Comparison of ENCODE assay signal across 1 cellular context in genomic region chr20:37406010-37406998, GRCh38.
TF ChIP-seq lines count a peak whose summit lies in the region.

No MANE protein-coding gene starts in this region.

TF ChIP-seq in WTC11, 78 proteins besides CTCF, POLR2A, EP300 and RAD21 (continued from another document and continues in another):
- TF ChIP-seq, protein P1, sequence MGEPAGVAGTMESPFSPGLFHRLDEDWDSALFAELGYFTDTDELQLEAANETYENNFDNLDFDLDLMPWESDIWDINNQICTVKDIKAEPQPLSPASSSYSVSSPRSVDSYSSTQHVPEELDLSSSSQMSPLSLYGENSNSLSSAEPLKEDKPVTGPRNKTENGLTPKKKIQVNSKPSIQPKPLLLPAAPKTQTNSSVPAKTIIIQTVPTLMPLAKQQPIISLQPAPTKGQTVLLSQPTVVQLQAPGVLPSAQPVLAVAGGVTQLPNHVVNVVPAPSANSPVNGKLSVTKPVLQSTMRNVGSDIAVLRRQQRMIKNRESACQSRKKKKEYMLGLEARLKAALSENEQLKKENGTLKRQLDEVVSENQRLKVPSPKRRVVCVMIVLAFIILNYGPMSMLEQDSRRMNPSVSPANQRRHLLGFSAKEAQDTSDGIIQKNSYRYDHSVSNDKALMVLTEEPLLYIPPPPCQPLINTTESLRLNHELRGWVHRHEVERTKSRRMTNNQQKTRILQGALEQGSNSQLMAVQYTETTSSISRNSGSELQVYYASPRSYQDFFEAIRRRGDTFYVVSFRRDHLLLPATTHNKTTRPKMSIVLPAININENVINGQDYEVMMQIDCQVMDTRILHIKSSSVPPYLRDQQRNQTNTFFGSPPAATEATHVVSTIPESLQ (CRISPR knock-in tag; IDR thresholded peaks at IDR 0.05), result no peak
- TF ChIP-seq ZNF416 (CRISPR knock-in tag; IDR thresholded peaks at IDR 0.05) (no peak), PRDM15 (CRISPR knock-in tag; IDR thresholded peaks at IDR 0.05) (no peak), ZNF219 (CRISPR knock-in tag; IDR thresholded peaks at IDR 0.05; ENCODE audit: borderline replicate concordance) (no peak), SMAD4 (CRISPR knock-in tag; IDR thresholded peaks at IDR 0.05) (no peak), MLX (CRISPR knock-in tag; IDR thresholded peaks at IDR 0.05) (no peak), OVOL2 (CRISPR knock-in tag; IDR thresholded peaks at IDR 0.05; ENCODE audit: borderline replicate concordance) (no peak), ETV6 (CRISPR knock-in tag; IDR thresholded peaks at IDR 0.05) (peak; percentile 79; the same call in 1 of the 2 replicates), GTF2I (CRISPR knock-in tag; conservative IDR thresholded peaks at IDR 0.05) (no peak), SOX15 (CRISPR knock-in tag; IDR thresholded peaks at IDR 0.05) (no peak), ATF1 (CRISPR knock-in tag; IDR thresholded peaks at IDR 0.05) (no peak), NR2C2 (CRISPR knock-in tag; IDR thresholded peaks at IDR 0.05) (no peak), TCF7 (CRISPR knock-in tag; IDR thresholded peaks at IDR 0.05; ENCODE audit: low read depth) (0 out of 2 replicates have a peak, but pooled peaks have one; percentile 76), KAT7 (CRISPR knock-in tag; IDR thresholded peaks at IDR 0.05; ENCODE audit: borderline replicate concordance) (no peak), ESRRA (CRISPR knock-in tag; IDR thresholded peaks at IDR 0.05; ENCODE audit: borderline replicate concordance) (0 out of 2 replicates have a peak, but pooled peaks have one; percentile 69), JAZF1 (CRISPR knock-in tag; IDR thresholded peaks at IDR 0.05) (no peak), E2F5 (CRISPR knock-in tag; IDR thresholded peaks at IDR 0.05) (peak; percentile 78; the same call in 1 of the 2 replicates), ZNF138 (CRISPR knock-in tag; conservative IDR thresholded peaks at IDR 0.05) (no peak), NR3C1 (CRISPR knock-in tag; conservative IDR thresholded peaks at IDR 0.05; ENCODE audit: low read depth) (no peak), CREB1 (CRISPR knock-in tag; IDR thresholded peaks at IDR 0.05) (no peak), RELA (CRISPR knock-in tag; IDR thresholded peaks at IDR 0.05; ENCODE audit: borderline replicate concordance) (peak; percentile 94; the same call in 1 of the 2 replicates)
- TF ChIP-seq, protein P2, sequence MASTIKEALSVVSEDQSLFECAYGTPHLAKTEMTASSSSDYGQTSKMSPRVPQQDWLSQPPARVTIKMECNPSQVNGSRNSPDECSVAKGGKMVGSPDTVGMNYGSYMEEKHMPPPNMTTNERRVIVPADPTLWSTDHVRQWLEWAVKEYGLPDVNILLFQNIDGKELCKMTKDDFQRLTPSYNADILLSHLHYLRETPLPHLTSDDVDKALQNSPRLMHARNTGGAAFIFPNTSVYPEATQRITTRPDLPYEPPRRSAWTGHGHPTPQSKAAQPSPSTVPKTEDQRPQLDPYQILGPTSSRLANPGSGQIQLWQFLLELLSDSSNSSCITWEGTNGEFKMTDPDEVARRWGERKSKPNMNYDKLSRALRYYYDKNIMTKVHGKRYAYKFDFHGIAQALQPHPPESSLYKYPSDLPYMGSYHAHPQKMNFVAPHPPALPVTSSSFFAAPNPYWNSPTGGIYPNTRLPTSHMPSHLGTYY (CRISPR knock-in tag; IDR thresholded peaks at IDR 0.05), result no peak
- TF ChIP-seq, protein P3, sequence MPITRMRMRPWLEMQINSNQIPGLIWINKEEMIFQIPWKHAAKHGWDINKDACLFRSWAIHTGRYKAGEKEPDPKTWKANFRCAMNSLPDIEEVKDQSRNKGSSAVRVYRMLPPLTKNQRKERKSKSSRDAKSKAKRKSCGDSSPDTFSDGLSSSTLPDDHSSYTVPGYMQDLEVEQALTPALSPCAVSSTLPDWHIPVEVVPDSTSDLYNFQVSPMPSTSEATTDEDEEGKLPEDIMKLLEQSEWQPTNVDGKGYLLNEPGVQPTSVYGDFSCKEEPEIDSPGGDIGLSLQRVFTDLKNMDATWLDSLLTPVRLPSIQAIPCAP (CRISPR knock-in tag; IDR thresholded peaks at IDR 0.05), result peak; percentile 87; the same call in 1 of the 2 replicates
- TF ChIP-seq, protein P4, sequence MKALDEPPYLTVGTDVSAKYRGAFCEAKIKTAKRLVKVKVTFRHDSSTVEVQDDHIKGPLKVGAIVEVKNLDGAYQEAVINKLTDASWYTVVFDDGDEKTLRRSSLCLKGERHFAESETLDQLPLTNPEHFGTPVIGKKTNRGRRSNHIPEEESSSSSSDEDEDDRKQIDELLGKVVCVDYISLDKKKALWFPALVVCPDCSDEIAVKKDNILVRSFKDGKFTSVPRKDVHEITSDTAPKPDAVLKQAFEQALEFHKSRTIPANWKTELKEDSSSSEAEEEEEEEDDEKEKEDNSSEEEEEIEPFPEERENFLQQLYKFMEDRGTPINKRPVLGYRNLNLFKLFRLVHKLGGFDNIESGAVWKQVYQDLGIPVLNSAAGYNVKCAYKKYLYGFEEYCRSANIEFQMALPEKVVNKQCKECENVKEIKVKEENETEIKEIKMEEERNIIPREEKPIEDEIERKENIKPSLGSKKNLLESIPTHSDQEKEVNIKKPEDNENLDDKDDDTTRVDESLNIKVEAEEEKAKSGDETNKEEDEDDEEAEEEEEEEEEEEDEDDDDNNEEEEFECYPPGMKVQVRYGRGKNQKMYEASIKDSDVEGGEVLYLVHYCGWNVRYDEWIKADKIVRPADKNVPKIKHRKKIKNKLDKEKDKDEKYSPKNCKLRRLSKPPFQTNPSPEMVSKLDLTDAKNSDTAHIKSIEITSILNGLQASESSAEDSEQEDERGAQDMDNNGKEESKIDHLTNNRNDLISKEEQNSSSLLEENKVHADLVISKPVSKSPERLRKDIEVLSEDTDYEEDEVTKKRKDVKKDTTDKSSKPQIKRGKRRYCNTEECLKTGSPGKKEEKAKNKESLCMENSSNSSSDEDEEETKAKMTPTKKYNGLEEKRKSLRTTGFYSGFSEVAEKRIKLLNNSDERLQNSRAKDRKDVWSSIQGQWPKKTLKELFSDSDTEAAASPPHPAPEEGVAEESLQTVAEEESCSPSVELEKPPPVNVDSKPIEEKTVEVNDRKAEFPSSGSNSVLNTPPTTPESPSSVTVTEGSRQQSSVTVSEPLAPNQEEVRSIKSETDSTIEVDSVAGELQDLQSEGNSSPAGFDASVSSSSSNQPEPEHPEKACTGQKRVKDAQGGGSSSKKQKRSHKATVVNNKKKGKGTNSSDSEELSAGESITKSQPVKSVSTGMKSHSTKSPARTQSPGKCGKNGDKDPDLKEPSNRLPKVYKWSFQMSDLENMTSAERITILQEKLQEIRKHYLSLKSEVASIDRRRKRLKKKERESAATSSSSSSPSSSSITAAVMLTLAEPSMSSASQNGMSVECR (CRISPR knock-in tag; IDR thresholded peaks at IDR 0.05; ENCODE audit: borderline replicate concordance), result no peak
- TF ChIP-seq, protein P5, sequence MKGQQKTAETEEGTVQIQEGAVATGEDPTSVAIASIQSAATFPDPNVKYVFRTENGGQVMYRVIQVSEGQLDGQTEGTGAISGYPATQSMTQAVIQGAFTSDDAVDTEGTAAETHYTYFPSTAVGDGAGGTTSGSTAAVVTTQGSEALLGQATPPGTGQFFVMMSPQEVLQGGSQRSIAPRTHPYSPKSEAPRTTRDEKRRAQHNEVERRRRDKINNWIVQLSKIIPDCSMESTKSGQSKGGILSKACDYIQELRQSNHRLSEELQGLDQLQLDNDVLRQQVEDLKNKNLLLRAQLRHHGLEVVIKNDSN (CRISPR knock-in tag; IDR thresholded peaks at IDR 0.05), result no peak
- TF ChIP-seq, protein P6, sequence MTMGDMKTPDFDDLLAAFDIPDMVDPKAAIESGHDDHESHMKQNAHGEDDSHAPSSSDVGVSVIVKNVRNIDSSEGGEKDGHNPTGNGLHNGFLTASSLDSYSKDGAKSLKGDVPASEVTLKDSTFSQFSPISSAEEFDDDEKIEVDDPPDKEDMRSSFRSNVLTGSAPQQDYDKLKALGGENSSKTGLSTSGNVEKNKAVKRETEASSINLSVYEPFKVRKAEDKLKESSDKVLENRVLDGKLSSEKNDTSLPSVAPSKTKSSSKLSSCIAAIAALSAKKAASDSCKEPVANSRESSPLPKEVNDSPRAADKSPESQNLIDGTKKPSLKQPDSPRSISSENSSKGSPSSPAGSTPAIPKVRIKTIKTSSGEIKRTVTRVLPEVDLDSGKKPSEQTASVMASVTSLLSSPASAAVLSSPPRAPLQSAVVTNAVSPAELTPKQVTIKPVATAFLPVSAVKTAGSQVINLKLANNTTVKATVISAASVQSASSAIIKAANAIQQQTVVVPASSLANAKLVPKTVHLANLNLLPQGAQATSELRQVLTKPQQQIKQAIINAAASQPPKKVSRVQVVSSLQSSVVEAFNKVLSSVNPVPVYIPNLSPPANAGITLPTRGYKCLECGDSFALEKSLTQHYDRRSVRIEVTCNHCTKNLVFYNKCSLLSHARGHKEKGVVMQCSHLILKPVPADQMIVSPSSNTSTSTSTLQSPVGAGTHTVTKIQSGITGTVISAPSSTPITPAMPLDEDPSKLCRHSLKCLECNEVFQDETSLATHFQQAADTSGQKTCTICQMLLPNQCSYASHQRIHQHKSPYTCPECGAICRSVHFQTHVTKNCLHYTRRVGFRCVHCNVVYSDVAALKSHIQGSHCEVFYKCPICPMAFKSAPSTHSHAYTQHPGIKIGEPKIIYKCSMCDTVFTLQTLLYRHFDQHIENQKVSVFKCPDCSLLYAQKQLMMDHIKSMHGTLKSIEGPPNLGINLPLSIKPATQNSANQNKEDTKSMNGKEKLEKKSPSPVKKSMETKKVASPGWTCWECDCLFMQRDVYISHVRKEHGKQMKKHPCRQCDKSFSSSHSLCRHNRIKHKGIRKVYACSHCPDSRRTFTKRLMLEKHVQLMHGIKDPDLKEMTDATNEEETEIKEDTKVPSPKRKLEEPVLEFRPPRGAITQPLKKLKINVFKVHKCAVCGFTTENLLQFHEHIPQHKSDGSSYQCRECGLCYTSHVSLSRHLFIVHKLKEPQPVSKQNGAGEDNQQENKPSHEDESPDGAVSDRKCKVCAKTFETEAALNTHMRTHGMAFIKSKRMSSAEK (CRISPR knock-in tag; IDR thresholded peaks at IDR 0.05; ENCODE audit: borderline replicate concordance), result no peak
- TF ChIP-seq, protein P7, sequence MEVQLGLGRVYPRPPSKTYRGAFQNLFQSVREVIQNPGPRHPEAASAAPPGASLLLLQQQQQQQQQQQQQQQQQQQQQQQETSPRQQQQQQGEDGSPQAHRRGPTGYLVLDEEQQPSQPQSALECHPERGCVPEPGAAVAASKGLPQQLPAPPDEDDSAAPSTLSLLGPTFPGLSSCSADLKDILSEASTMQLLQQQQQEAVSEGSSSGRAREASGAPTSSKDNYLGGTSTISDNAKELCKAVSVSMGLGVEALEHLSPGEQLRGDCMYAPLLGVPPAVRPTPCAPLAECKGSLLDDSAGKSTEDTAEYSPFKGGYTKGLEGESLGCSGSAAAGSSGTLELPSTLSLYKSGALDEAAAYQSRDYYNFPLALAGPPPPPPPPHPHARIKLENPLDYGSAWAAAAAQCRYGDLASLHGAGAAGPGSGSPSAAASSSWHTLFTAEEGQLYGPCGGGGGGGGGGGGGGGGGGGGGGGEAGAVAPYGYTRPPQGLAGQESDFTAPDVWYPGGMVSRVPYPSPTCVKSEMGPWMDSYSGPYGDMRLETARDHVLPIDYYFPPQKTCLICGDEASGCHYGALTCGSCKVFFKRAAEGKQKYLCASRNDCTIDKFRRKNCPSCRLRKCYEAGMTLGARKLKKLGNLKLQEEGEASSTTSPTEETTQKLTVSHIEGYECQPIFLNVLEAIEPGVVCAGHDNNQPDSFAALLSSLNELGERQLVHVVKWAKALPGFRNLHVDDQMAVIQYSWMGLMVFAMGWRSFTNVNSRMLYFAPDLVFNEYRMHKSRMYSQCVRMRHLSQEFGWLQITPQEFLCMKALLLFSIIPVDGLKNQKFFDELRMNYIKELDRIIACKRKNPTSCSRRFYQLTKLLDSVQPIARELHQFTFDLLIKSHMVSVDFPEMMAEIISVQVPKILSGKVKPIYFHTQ (CRISPR knock-in tag; IDR thresholded peaks at IDR 0.05), result no peak
- TF ChIP-seq, protein P8, sequence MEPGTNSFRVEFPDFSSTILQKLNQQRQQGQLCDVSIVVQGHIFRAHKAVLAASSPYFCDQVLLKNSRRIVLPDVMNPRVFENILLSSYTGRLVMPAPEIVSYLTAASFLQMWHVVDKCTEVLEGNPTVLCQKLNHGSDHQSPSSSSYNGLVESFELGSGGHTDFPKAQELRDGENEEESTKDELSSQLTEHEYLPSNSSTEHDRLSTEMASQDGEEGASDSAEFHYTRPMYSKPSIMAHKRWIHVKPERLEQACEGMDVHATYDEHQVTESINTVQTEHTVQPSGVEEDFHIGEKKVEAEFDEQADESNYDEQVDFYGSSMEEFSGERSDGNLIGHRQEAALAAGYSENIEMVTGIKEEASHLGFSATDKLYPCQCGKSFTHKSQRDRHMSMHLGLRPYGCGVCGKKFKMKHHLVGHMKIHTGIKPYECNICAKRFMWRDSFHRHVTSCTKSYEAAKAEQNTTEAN (CRISPR knock-in tag; IDR thresholded peaks at IDR 0.05), result peak; percentile 95
- TF ChIP-seq, protein P9, sequence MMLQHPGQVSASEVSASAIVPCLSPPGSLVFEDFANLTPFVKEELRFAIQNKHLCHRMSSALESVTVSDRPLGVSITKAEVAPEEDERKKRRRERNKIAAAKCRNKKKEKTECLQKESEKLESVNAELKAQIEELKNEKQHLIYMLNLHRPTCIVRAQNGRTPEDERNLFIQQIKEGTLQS (CRISPR knock-in tag; conservative IDR thresholded peaks at IDR 0.05), result no peak
